24 cellular contexts compared by ENCODE assay signal in genomic region chr1:87712261-87712674, GRCh38.
A peak's percentile ranks its signal among the peaks of the same experiment; 100 is the strongest.
DNase-seq lines count a peak whose midpoint lies in the region; ATAC-seq, FAIRE-seq and TF ChIP-seq lines count a peak whose summit lies in the region.
"Had no signal": no experiment of that assay in that cellular context is flagged by ENCODE, and none has a peak within 500 bp of the region (broad histone marks: within the 10 kb centered on the region; RNA-seq: fewer than 3 reads in every experiment).

No MANE protein-coding gene starts in this region.

- H3K4me1 ChIP-seq in IMR-90 (ENCODE audit: control insufficient read depth, insufficient read depth, low read length) (no peaks in the 10 kb centered on the region), K562 (replicated peaks in 1 of 2; ENCODE audit: control insufficient read depth in 2 of 2, insufficient read depth in 2 of 2, low read length in 2 of 2) (no peaks in the 10 kb centered on the region), upper lobe of right lung (no peaks in the 10 kb centered on the region)
- H3K4me1 ChIP-seq: lower lobe of right lung, parathyroid adenoma, SJCRH30, uterus had no signal

- H3K23ac ChIP-seq in IMR-90 (ENCODE audit: low read depth, low read length): no peak overlapping the region

- no CpG with 5 or more reads among the region's 2 CpGs for whole genome bisulfite sequencing in IMR-90 (ENCODE audit: extremely low coverage in 2 of 2, insufficient read length in 1 of 2), 2 experiments
- 0% methylated on average over 2 of the region's 2 CpGs for WGBS in K562 (ENCODE audit: insufficient coverage, low coverage, missing lambda C conversion rate)

- H4K8ac ChIP-seq in IMR-90 (ENCODE audit: low read depth in 2 of 2, low read length in 2 of 2): no peak overlapping the region

- H2BK120ac ChIP-seq in IMR-90 (ENCODE audit: low read depth, low read length): no peak overlapping the region

- no peak for TF ChIP-seq RAD21 in IMR-90 (IDR thresholded peaks at IDR 0.05; ENCODE audit: low read length)
- TF ChIP-seq RAD21 in K562 (CRISPR knock-in tag; conservative IDR thresholded peaks at IDR 0.05 in 1 of 2, IDR thresholded peaks at IDR 0.05 in 1 of 2): no peak

- H3K9me1 ChIP-seq in IMR-90 (ENCODE audit: insufficient read depth, low read length) (no peaks in the 10 kb centered on the region), K562 (ENCODE audit: control insufficient read depth, insufficient read depth, low read length) (no peaks in the 10 kb centered on the region)

- H3K27ac ChIP-seq in IMR-90 (ENCODE audit: insufficient read depth, low read length) (no peak overlapping the region), K562 (ENCODE audit: extremely low read depth, low read depth, low read length) (no peak overlapping the region), upper lobe of right lung (no peak overlapping the region)
- H3K27ac ChIP-seq: lower lobe of right lung, parathyroid adenoma, SJCRH30, uterus had no signal

- H3K27me3 ChIP-seq in IMR-90 (ENCODE audit: control insufficient read depth, insufficient read depth, low read length) (no peaks in the 10 kb centered on the region), K562 (ENCODE audit: control insufficient read depth in 2 of 2, insufficient read depth in 2 of 2, low read length in 2 of 2) (no peaks in the 10 kb centered on the region), kidney epithelial cell (ENCODE audit: control insufficient read depth, insufficient read depth, low read length) (no peaks in the 10 kb centered on the region), upper lobe of right lung (no peaks in the 10 kb centered on the region)
- H3K27me3 ChIP-seq: SJCRH30 had no signal

- FAIRE-seq in K562 (lab: Jason Lieb, UNC): no peak
- FAIRE-seq: GM12891, HepG2 had no signal

- POLR2A ChIA-PET in IMR-90 (lab: Charles Lee; ENCODE audit: unreplicated experiment): no interaction called here
- POLR2A ChIA-PET in K562 (lab: Yijun Ruan, JAX): no interaction called here

- H2BK15ac ChIP-seq in IMR-90 (ENCODE audit: low read depth, low read length): no peak overlapping the region

- no peak overlapping the region for H3K4me2 ChIP-seq in IMR-90 (ENCODE audit: low read depth, low read length)
- no peak overlapping the region for H3K4me2 ChIP-seq in K562 (ENCODE audit: insufficient read depth, low read length)

- H3K14ac ChIP-seq in IMR-90 (replicated peaks; ENCODE audit: low read depth, low read length): no peak overlapping the region

- TF ChIP-seq POLR2A in IMR-90 (IDR thresholded peaks at IDR 0.05; ENCODE audit: low read depth, low read length): no peak
- TF ChIP-seq POLR2A in K562 (conservative IDR thresholded peaks at IDR 0.05): no peak

- H4K20me1 ChIP-seq in IMR-90 (ENCODE audit: insufficient read depth, low read length) (no peaks in the 10 kb centered on the region), K562 (replicated peaks; ENCODE audit: control insufficient read depth, insufficient read depth, low read length) (no peaks in the 10 kb centered on the region)

- CTCF ChIA-PET in IMR-90 (lab: Yijun Ruan, JAX): no interaction called here
- CTCF ChIA-PET in K562 (lab: Yijun Ruan, JAX; ENCODE audit: low intra/inter-chr PET ratio): no interaction called here

- no peak for TF ChIP-seq CTCF in IMR-90 (conservative IDR thresholded peaks at IDR 0.05; ENCODE audit: low read depth, low read length)
- no peak for TF ChIP-seq CTCF in K562 (IDR thresholded peaks at IDR 0.05 in 2 of 3, conservative IDR thresholded peaks at IDR 0.05 in 1 of 3; ENCODE audit: insufficient read depth in 2 of 3, low read depth in 1 of 3, low read length in 3 of 3)
- TF ChIP-seq CTCF in kidney epithelial cell (IDR thresholded peaks at IDR 0.05; ENCODE audit: insufficient read depth, low read length, poor library complexity, severe bottlenecking): no peak
- no peak for TF ChIP-seq CTCF in upper lobe of right lung (IDR thresholded peaks at IDR 0.05)

- dilution Hi-C loops in IMR-90 (cut with HindIII; ENCODE audit: low sequenced_read_pairs, unreplicated experiment): no loop called here

- no peak overlapping the region for H2BK20ac ChIP-seq in IMR-90 (ENCODE audit: low read depth, low read length)

- H2AK5ac ChIP-seq in IMR-90 (ENCODE audit: low read depth, low read length): no peak overlapping the region

- H4K5ac ChIP-seq in IMR-90 (ENCODE audit: low read depth, low read length): no peak overlapping the region

- no TSS peak for BruUV-seq in IMR-90 (replicated peaks; lab: Mats Ljungman, UMichigan)
- BruUV-seq in K562 (replicated peaks; lab: Mats Ljungman, UMichigan): no TSS peak

- H3K4me3 ChIP-seq in IMR-90 (ENCODE audit: insufficient read depth, low read depth, low read length): no peak overlapping the region
- no peak overlapping the region for H3K4me3 ChIP-seq in K562
- no peak overlapping the region for H3K4me3 ChIP-seq in kidney epithelial cell (ENCODE audit: low read depth, low read length)
- no peak overlapping the region for H3K4me3 ChIP-seq in upper lobe of right lung
- H3K4me3 ChIP-seq: lower lobe of right lung, SJCRH30, uterus had no signal

- H3K9me3 ChIP-seq in IMR-90 (ENCODE audit: control insufficient read depth, insufficient read depth, low read length): no peaks in the 10 kb centered on the region
- no peaks in the 10 kb centered on the region for H3K9me3 ChIP-seq in K562 (replicated peaks; ENCODE audit: control insufficient read depth, insufficient read depth, low read depth, low read length)
- no peaks in the 10 kb centered on the region for H3K9me3 ChIP-seq in upper lobe of right lung
- H3K9me3 ChIP-seq: lower lobe of right lung, SJCRH30, uterus had no signal

- no peaks in the 10 kb centered on the region for H3K79me2 ChIP-seq in K562 (ENCODE audit: control insufficient read depth, insufficient read depth, low read length)
- H3K79me2 ChIP-seq: parathyroid adenoma had no signal

- H3K36me3 ChIP-seq in IMR-90 (ENCODE audit: control insufficient read depth, insufficient read depth, low read length) (no peaks in the 10 kb centered on the region), K562 (ENCODE audit: control insufficient read depth, insufficient read depth, low read length) (no peaks in the 10 kb centered on the region), kidney epithelial cell (ENCODE audit: control insufficient read depth, insufficient read depth, low read length) (no peaks in the 10 kb centered on the region), upper lobe of right lung (no peaks in the 10 kb centered on the region)
- H3K36me3 ChIP-seq: lower lobe of right lung, SJCRH30, uterus had no signal

- intact Hi-C loops in IMR-90 (cut with micrococcal nuclease): no loop called here
- intact Hi-C loops in K562 (cut with micrococcal nuclease): no loop called here
- intact Hi-C loops in upper lobe of right lung (cut with DNase I): no loop called here

- no peak overlapping the region for H3K56ac ChIP-seq in IMR-90 (ENCODE audit: extremely low read depth, insufficient read depth, low read length)

- peak; percentile 24; the same call in 1 of the 2 replicates for ATAC-seq in IMR-90 (ENCODE audit: low read depth)
- ATAC-seq in K562: peak; percentile 39; the same call in 1 of the 3 replicates
- ATAC-seq in upper lobe of right lung: no peak
- ATAC-seq: activated CD8-positive, alpha-beta T cell treated with anti-CD3 and anti-CD28 coated beads, Interleukin-2, amount 10 ng/mL, durations not matched to agents 7 days and 5 days; activated naive CD4-positive, alpha-beta T cell treated with anti-CD3 and anti-CD28 coated beads, Interleukin-2, amount 50 U/mL, for 72 hours; HepG2; lower lobe of right lung; naive thymus-derived CD4-positive, alpha-beta T cell had no signal

- no peaks in the 10 kb centered on the region for H3K79me1 ChIP-seq in IMR-90 (ENCODE audit: low read depth in 1 of 2, low read length in 2 of 2)

- H3K4ac ChIP-seq in IMR-90 (ENCODE audit: low read depth, low read length): no peak overlapping the region

- no peak overlapping the region for H3K18ac ChIP-seq in IMR-90 (ENCODE audit: low read depth, low read length)

- H2BK5ac ChIP-seq in IMR-90 (ENCODE audit: low read depth, low read length, poor library complexity, severe bottlenecking): no peak overlapping the region

- no peak for TF ChIP-seq EP300 in K562 (IDR thresholded peaks at IDR 0.05; ENCODE audit: low read length)

- no peak overlapping the region for H3K9ac ChIP-seq in IMR-90 (ENCODE audit: low read depth, low read length)
- no peak overlapping the region for H3K9ac ChIP-seq in K562 (ENCODE audit: insufficient read depth in 1 of 2, low read depth in 2 of 2, low read length in 2 of 2)
- H3K9ac ChIP-seq: parathyroid adenoma had no signal

- DNase-seq in IMR-90 (no peak), K562 (ENCODE audit: extremely low read depth in 1 of 4, low spot score in 3 of 4) (peak in 1 of 4 experiments; percentile 12), kidney epithelial cell (ENCODE audit: low read depth) (peak; percentile 21), germinal center (ENCODE audit: low spot score) (no peak), GF-D8 (lab: John Stamatoyannopoulos, UW) (no peak), upper lobe of right lung (no peak), midbrain (lab: John Stamatoyannopoulos, UW) (no peak)
- DNase-seq: activated CD4-positive, CD25-positive, alpha-beta regulatory T cell; activated CD8-positive, alpha-beta T cell treated with anti-CD3 and anti-CD28 coated beads, Interleukin-2, amount 10 ng/mL, durations not matched to agents 7 days and 5 days; activated T-cell treated with anti-CD3 and anti-CD28 coated beads, Interleukin-2, amount 50 U/mL, for 4 hours; erythroblast; GDM1; glutamatergic neuron; lower lobe of right lung; naive thymus-derived CD4-positive, alpha-beta T cell; NCI-H1930; NCI-H524; SJCRH30; stimulated activated CD4-positive, alpha-beta T cell treated with anti-CD3 and anti-CD28 coated beads, Interleukin-2, amount 100 ng/mL, for 48 hours; uterus had no signal

- no peak overlapping the region for H2AK9ac ChIP-seq in IMR-90 (replicated peaks; ENCODE audit: low read depth, low read length, poor library complexity)

- in situ Hi-C loops in IMR-90 (cut with MboI; ENCODE audit: low sequenced_read_pairs): no loop called here
- in situ Hi-C loops in K562 (cut with MboI): no loop called here

- no peak overlapping the region for H4K91ac ChIP-seq in IMR-90 (ENCODE audit: insufficient read depth, low read depth, low read length)

- no peak overlapping the region for H2AFZ ChIP-seq in IMR-90 (replicated peaks; ENCODE audit: low read length, poor library complexity)
- no peak overlapping the region for H2AFZ ChIP-seq in K562 (ENCODE audit: low read depth, low read length)
- H2AFZ ChIP-seq: parathyroid adenoma had no signal

TF ChIP-seq in IMR-90, 13 proteins besides CTCF, POLR2A, EP300 and RAD21 (continues in another document):
- no peak for TF ChIP-seq MXI1 (IDR thresholded peaks at IDR 0.05; ENCODE audit: borderline replicate concordance, low read depth, low read length)
- no peak for TF ChIP-seq BHLHE40 (IDR thresholded peaks at IDR 0.05; ENCODE audit: low read depth, low read length)
- TF ChIP-seq SMC3 (IDR thresholded peaks at IDR 0.05; ENCODE audit: low read depth, low read length): no peak
- no peak for TF ChIP-seq FOS (IDR thresholded peaks at IDR 0.05; ENCODE audit: low read depth, low read length)

TF ChIP-seq in K562, 482 proteins besides CTCF, POLR2A, EP300 and RAD21 (continues in another document):
- no peak for TF ChIP-seq ZNF699 (CRISPR knock-in tag; IDR thresholded peaks at IDR 0.05; ENCODE audit: insufficient replicate concordance)
- TF ChIP-seq KAT8 (IDR thresholded peaks at IDR 0.05; ENCODE audit: low read depth): no peak
- no peak for TF ChIP-seq U2AF1 (optimal IDR thresholded peaks at IDR 0.05; ENCODE audit: low read depth, low read length)
